In genomic region chr19:2610637-2611482, GRCh38 we compare ENCODE assay signal across 8 cellular contexts.
DNase-seq lines count a peak whose midpoint lies in the region; ATAC-seq, FAIRE-seq and TF ChIP-seq lines count a peak whose summit lies in the region.

No MANE protein-coding gene starts in this region.

- H3K4me2 ChIP-seq in A549 = peak overlapping the region; percentile 88

- no peak for TF ChIP-seq EP300 in A549 (IDR thresholded peaks at IDR 0.05)

- TF ChIP-seq POLR2A in A549 (IDR thresholded peaks at IDR 0.05; ENCODE audit: low read length) (no peak), GM12892 (IDR thresholded peaks at IDR 0.05; ENCODE audit: low read depth, low read length) (peak; percentile 27; the same call in 1 of the 2 replicates)

- no peaks in the 10 kb centered on the region for H3K4me1 Mint-ChIP-seq in neural crest cell
- H3K4me1 Mint-ChIP-seq in stimulated activated naive CD8-positive, alpha-beta T cell treated with anti-CD3 and anti-CD28 coated beads, Interleukin-15, Interleukin-2, amounts not matched to agents 100 ng/mL and 50 ng/mL, for 24 hours (ENCODE audit: low read depth) = peaks cover 62% of the 10 kb centered on the region

- POLR2A ChIA-PET in A549 (lab: Yijun Ruan, JAX) = interaction anchor here (0.6 to 2.3 kb wide), 19 partner anchors 11 to 455 kb away, joined by 3 to 102 read pairs (median 3); partner anchors contain the start of genes GADD45B, LMNB2 and TIMM13

- 38% methylated on average over 17 of the region's 46 CpGs for WGBS in A549 (ENCODE audit: missing lambda C conversion rate)

- peak overlapping the region; percentile 94 to 98 for H3K27ac ChIP-seq in A549

- CTCF ChIA-PET in A549 (lab: Yijun Ruan, JAX) = interaction anchor here (0.6 to 9.1 kb wide), 31 partner anchors 8 to 375 kb away, joined by 3 to 156 read pairs (median 6); partner anchors contain the start of genes GADD45B, LMNB2 and TIMM13

- TF ChIP-seq CTCF in A549 (IDR thresholded peaks at IDR 0.05) (peak; percentile 82), neural crest cell (conservative IDR thresholded peaks at IDR 0.05) (peak; percentile 99)

- peak; percentile 93 to 95 for ATAC-seq in A549

- FAIRE-seq in A549 (lab: Jason Lieb, UNC) (no peak), GM12892 (lab: Jason Lieb, UNC) (peak; percentile 95), RCC 7860 (lab: Jason Lieb, UNC) (peak; percentile 71)

- H3K9me3 Mint-ChIP-seq in neural crest cell = no peaks in the 10 kb centered on the region
- H3K9me3 Mint-ChIP-seq in stimulated activated naive CD8-positive, alpha-beta T cell treated with anti-CD3 and anti-CD28 coated beads, Interleukin-15, Interleukin-2, amounts not matched to agents 100 ng/mL and 50 ng/mL, for 24 hours = no peaks in the 10 kb centered on the region

- peak overlapping the region; percentile 37 for H3K4me3 ChIP-seq in A549

- H3K4me3 Mint-ChIP-seq in neural crest cell = no peak overlapping the region
- peak overlapping the region; percentile 78 for H3K4me3 Mint-ChIP-seq in stimulated activated naive CD8-positive, alpha-beta T cell treated with anti-CD3 and anti-CD28 coated beads, Interleukin-15, Interleukin-2, amounts not matched to agents 100 ng/mL and 50 ng/mL, for 24 hours

- H3K27me3 Mint-ChIP-seq in neural crest cell (ENCODE audit: low read depth) = peaks cover 30% of the 10 kb centered on the region
- H3K27me3 Mint-ChIP-seq in stimulated activated naive CD8-positive, alpha-beta T cell treated with anti-CD3 and anti-CD28 coated beads, Interleukin-15, Interleukin-2, amounts not matched to agents 100 ng/mL and 50 ng/mL, for 24 hours = peaks cover 11% of the 10 kb centered on the region

- DNase-seq in A549 (ENCODE audit: low read depth in 1 of 2, low spot score in 1 of 2) = peak; percentile 56 to 85
- DNase-seq in GM12892 (ENCODE audit: insufficient read length) = no peak
- peak; percentile 60 for DNase-seq in HS-5 (ENCODE audit: low read depth)
- DNase-seq in RCC 7860 (ENCODE audit: low spot score) = peak; percentile 93
- peak; percentile 81 for DNase-seq in activated T-helper 9 cell treated with anti-CD3 and anti-CD28 coated beads, Interleukin-2, amount 50 U/mL, for 16 hours (ENCODE audit: low read depth)
- DNase-seq in fibroblast of the conjunctiva (ENCODE audit: low read depth) = peak; percentile 77
- DNase-seq in neural crest cell (ENCODE audit: low read depth, low spot score) = peak; percentile 98

- peaks cover 15% of the 10 kb centered on the region; the same call in 2 of the 3 replicates for H3K4me1 ChIP-seq in A549

- H3K9me3 ChIP-seq in A549 = 0 out of 3 replicates have a peak, but pooled peaks cover 3% of the 10 kb centered on the region

- no peak overlapping the region for H3K27ac Mint-ChIP-seq in neural crest cell (ENCODE audit: unreplicated experiment)
- peak overlapping the region; percentile 65 for H3K27ac Mint-ChIP-seq in stimulated activated naive CD8-positive, alpha-beta T cell treated with anti-CD3 and anti-CD28 coated beads, Interleukin-15, Interleukin-2, amounts not matched to agents 100 ng/mL and 50 ng/mL, for 24 hours

- no peaks in the 10 kb centered on the region for H3K36me3 Mint-ChIP-seq in neural crest cell (ENCODE audit: low read depth)
- peaks cover 6% of the 10 kb centered on the region for H3K36me3 Mint-ChIP-seq in stimulated activated naive CD8-positive, alpha-beta T cell treated with anti-CD3 and anti-CD28 coated beads, Interleukin-15, Interleukin-2, amounts not matched to agents 100 ng/mL and 50 ng/mL, for 24 hours (ENCODE audit: low read depth)

- TF ChIP-seq RAD21 in A549 (conservative IDR thresholded peaks at IDR 0.05 in 1 of 2, IDR thresholded peaks at IDR 0.05 in 1 of 2) = peak; percentile 94 to 98

TF ChIP-seq in A549, 52 proteins besides CTCF, POLR2A, EP300 and RAD21:
- 0 out of 2 replicates have a peak, but pooled peaks have one; percentile 11 for TF ChIP-seq GATA3 (IDR thresholded peaks at IDR 0.05; ENCODE audit: borderline replicate concordance)
- no peak for TF ChIP-seq NPAS2 (CRISPR knock-in tag; IDR thresholded peaks at IDR 0.05; ENCODE audit: borderline replicate concordance)
- peak; percentile 39; the same call in 1 of the 2 replicates for TF ChIP-seq MAX (IDR thresholded peaks at IDR 0.05)
- peak; percentile 13 for TF ChIP-seq MAFK (IDR thresholded peaks at IDR 0.05; ENCODE audit: partially characterized antibody)
- no peak for TF ChIP-seq ZC3H11A (IDR thresholded peaks at IDR 0.05)
- no peak for TF ChIP-seq ATOH8 (CRISPR knock-in tag; IDR thresholded peaks at IDR 0.05; ENCODE audit: low read depth)
- no peak for TF ChIP-seq TFCP2L1 (CRISPR knock-in tag; IDR thresholded peaks at IDR 0.05)
- TF ChIP-seq KDM5A (IDR thresholded peaks at IDR 0.05) = no peak
- TF ChIP-seq CEBPB (IDR thresholded peaks at IDR 0.05) = no peak
- TF ChIP-seq FOSL2 (IDR thresholded peaks at IDR 0.05) = no peak
- TF ChIP-seq FOSL2 (CRISPR knock-in tag; IDR thresholded peaks at IDR 0.05) = peak; percentile 63
- TF ChIP-seq JUNB (IDR thresholded peaks at IDR 0.05) = no peak
- no peak for TF ChIP-seq USF2 (IDR thresholded peaks at IDR 0.05)
- TF ChIP-seq HDAC2 (IDR thresholded peaks at IDR 0.05) = no peak
- TF ChIP-seq TP53 (CRISPR knock-in tag; IDR thresholded peaks at IDR 0.05) = no peak
- TF ChIP-seq JUN (IDR thresholded peaks at IDR 0.05) = peak in 1 of 2 experiments; percentile 39; a peak in 1 of 5 replicates
- no peak for TF ChIP-seq HOXB13 (CRISPR knock-in tag; IDR thresholded peaks at IDR 0.05; ENCODE audit: low read depth)
- no peak for TF ChIP-seq RFX5 (IDR thresholded peaks at IDR 0.05)
- TF ChIP-seq PBX3 (IDR thresholded peaks at IDR 0.05) = no peak
- no peak for TF ChIP-seq HMGXB4 (CRISPR knock-in tag; IDR thresholded peaks at IDR 0.05; ENCODE audit: borderline replicate concordance)
- no peak for TF ChIP-seq PHF8 (IDR thresholded peaks at IDR 0.05; ENCODE audit: borderline replicate concordance, low read depth)
- peak; percentile 96 for TF ChIP-seq SMC3 (IDR thresholded peaks at IDR 0.05)
- no peak for TF ChIP-seq CHD4 (IDR thresholded peaks at IDR 0.05; ENCODE audit: borderline replicate concordance)
- TF ChIP-seq CHD2 (IDR thresholded peaks at IDR 0.05; ENCODE audit: low read length, partially characterized antibody) = no peak
- TF ChIP-seq E2F6 (IDR thresholded peaks at IDR 0.05; ENCODE audit: borderline replicate concordance, low read depth) = peak; percentile 51; the same call in 1 of the 2 replicates
- TF ChIP-seq HEYL (CRISPR knock-in tag; IDR thresholded peaks at IDR 0.05) = no peak
- TF ChIP-seq CBX8 (IDR thresholded peaks at IDR 0.05) = no peak
- no peak for TF ChIP-seq MAZ (IDR thresholded peaks at IDR 0.05; ENCODE audit: borderline replicate concordance, low read depth, low read length)
- no peak for TF ChIP-seq ESRRA (IDR thresholded peaks at IDR 0.05; ENCODE audit: borderline replicate concordance, low read length)
- TF ChIP-seq KDM1A (IDR thresholded peaks at IDR 0.05; ENCODE audit: low read depth) = no peak
